Comparison of ENCODE assay signal across 8 cellular contexts in the genomic region with DNA sequence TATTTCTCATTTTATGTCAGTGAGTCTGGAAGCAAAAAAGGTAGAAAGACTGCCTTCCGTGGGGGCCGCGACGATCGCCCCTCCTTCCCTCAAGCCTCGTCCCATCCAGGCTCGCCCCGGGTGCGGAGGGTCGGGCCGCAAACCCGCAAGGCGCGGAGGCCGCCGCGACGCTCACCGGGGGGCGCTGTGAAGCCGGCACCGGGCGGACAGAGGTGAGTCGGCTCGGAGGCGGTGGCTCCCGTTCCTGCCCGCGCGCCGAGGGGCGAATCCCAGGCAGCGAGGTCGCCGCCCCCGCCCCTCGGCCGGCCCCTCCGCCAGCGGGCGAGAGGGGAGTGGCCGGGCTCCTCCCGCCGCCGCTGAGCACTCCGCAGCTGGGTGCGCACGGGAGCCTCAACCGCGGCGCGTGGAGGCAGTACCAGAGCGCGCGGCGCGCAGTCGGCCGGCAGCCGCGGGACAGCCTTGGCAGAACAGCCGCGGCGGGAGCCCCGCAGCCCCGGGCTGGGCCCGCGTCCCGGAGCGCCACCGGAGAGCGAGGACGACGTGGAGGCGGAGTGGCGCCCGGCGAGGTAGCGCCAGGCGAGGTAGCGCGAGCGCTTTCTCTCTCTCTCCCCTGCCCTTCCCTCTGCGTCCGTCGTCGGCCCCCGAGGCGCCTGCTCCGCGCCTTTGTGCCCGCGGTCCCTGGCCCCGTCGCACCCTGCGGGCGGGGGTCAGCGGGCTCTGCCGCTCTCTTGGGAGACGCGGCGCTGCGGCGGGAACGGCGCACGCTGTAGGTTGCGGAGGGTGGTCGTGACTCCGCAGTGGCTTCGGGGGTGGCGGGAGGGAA. TPM values are rescaled to one million over a fixed set of nuclear protein-coding genes. Genes with fewer than 3 reads are reported as not detected.
DNase-seq lines count a peak whose midpoint lies in the region; ATAC-seq and TF ChIP-seq lines count a peak whose summit lies in the region.

Gene MYO1B (plus strand): TSS at position 359 of the 823 bp plus-strand sequence. CDS start 31,492 bp downstream, outside the sequence.

- H3K4me3 ChIP-seq in lung, result peak within 1 kb of the TSS; percentile 74

- H3K9me3 Mint-ChIP-seq in activated CD4-positive, alpha-beta T cell treated with anti-CD3 and anti-CD28 coated beads, Interleukin-2, amount 10 ng/mL, durations not matched to agents 24 days and 14 days, result no peaks in the 10 kb centered on the region

- DNase-seq in GM13977 (ENCODE audit: low spot score) (peak; percentile 60), NCI-H2171 (lab: John Stamatoyannopoulos, UW) (peak; percentile 65), ecto neural progenitor cell (ENCODE audit: low spot score) (peak; percentile 89), lung (ENCODE audit: low spot score) (peak; percentile 76), putamen (ENCODE audit: low spot score) (no peak)
- DNase-seq in activated CD4-positive, alpha-beta T cell treated with anti-CD3 and anti-CD28 coated beads, Interleukin-2, amount 10 ng/mL, durations not matched to agents 24 days and 14 days, result peak; percentile 88
- peak; percentile 6 for DNase-seq in stimulated activated CD8-positive, alpha-beta memory T cell treated with anti-CD3 and anti-CD28 coated beads, Interleukin-15, amount 100 ng/mL, for 24 hours (ENCODE audit: low read depth)

- in situ Hi-C loops in GM13977 (cut with MboI; ENCODE audit: low pct_unique_long_range_greater_than_20kb, low sequenced_read_pairs, unreplicated experiment), result no loop called here

- H3K27me3 Mint-ChIP-seq in activated CD4-positive, alpha-beta T cell treated with anti-CD3 and anti-CD28 coated beads, Interleukin-2, amount 10 ng/mL, durations not matched to agents 24 days and 14 days, result peaks cover 21% of the 10 kb centered on the region

- peaks cover 0 to 2% of the 10 kb centered on the region in 2 donors for H3K9me3 ChIP-seq in lung (ENCODE audit: control insufficient read depth in 2 of 2, insufficient read depth in 1 of 2, low read length in 1 of 2)

- H3K27ac Mint-ChIP-seq in activated CD4-positive, alpha-beta T cell treated with anti-CD3 and anti-CD28 coated beads, Interleukin-2, amount 10 ng/mL, durations not matched to agents 24 days and 14 days, result peak within 1 kb of the TSS; percentile 77

- H3K27me3 ChIP-seq in lung (ENCODE audit: control insufficient read depth, insufficient read depth), result no peaks in the 10 kb centered on the region

- no peaks in the 10 kb centered on the region for H3K36me3 ChIP-seq in lung (ENCODE audit: control insufficient read depth in 2 of 2, insufficient read depth in 2 of 2, low read length in 2 of 2)

- peak; percentile 70 for ATAC-seq in HG02885 (IDR thresholded peaks at IDR 0.05; ENCODE audit: poor library complexity, unreplicated experiment)
- peak; percentile 87 for ATAC-seq in lung (ENCODE audit: insufficient read depth, low FRiP score)

- TF ChIP-seq CTCF in GM13977 (IDR thresholded peaks at IDR 0.05; ENCODE audit: extremely low read depth, insufficient read depth, missing control alignments) (peak; percentile 18), lung (IDR thresholded peaks at IDR 0.05; ENCODE audit: control extremely low read depth, extremely low read depth) (peak; percentile 29)

- H3K4me1 Mint-ChIP-seq in activated CD4-positive, alpha-beta T cell treated with anti-CD3 and anti-CD28 coated beads, Interleukin-2, amount 10 ng/mL, durations not matched to agents 24 days and 14 days, result peaks cover 17% of the 10 kb centered on the region

- peaks cover 0 to 4% of the 10 kb centered on the region in 2 donors for H3K4me1 ChIP-seq in lung (ENCODE audit: control insufficient read depth in 2 of 2, insufficient read depth in 2 of 2, low read length in 2 of 2)

- intact Hi-C loops in activated CD4-positive, alpha-beta T cell treated with anti-CD3 and anti-CD28 coated beads, Interleukin-2, amount 10 ng/mL, durations not matched to agents 24 days and 14 days (cut with micrococcal nuclease), result loop anchor here (2.0 to 10.0 kb wide), 2 partner anchors 80 to 130 kb away; no protein-coding TSS in a partner anchor

- no peaks in the 10 kb centered on the region for H3K36me3 Mint-ChIP-seq in activated CD4-positive, alpha-beta T cell treated with anti-CD3 and anti-CD28 coated beads, Interleukin-2, amount 10 ng/mL, durations not matched to agents 24 days and 14 days (ENCODE audit: low read depth)

- 0 to 1% methylated on average over 57 to 112 of the region's 112 CpGs for WGBS in lung, 2 donors

- H3K27ac ChIP-seq in lung (ENCODE audit: low read depth in 1 of 2, low read length in 1 of 2), result peak within 1 kb of the TSS; percentile 86 to 93

- H3K4me3 Mint-ChIP-seq in activated CD4-positive, alpha-beta T cell treated with anti-CD3 and anti-CD28 coated beads, Interleukin-2, amount 10 ng/mL, durations not matched to agents 24 days and 14 days, result peak within 1 kb of the TSS; percentile 88

RNA-seq across cellular contexts. Expression of gene MYO1B, which starts in this region (rescaled TPM):
- total RNA-seq in activated CD4-positive, alpha-beta T cell treated with anti-CD3 and anti-CD28 coated beads, Interleukin-2, amount 10 ng/mL, durations not matched to agents 24 days and 14 days, result 16.4 and 21.1 TPM in 2 replicates
- 100 to 1,000 TPM; 121 to 286 TPM for total RNA-seq in lung
- 10 to 100 TPM; 46.0 to 55.0 TPM for polyA plus RNA-seq in lung
